Comparison of ENCODE assay signal across 9 cellular contexts in the genomic region with DNA sequence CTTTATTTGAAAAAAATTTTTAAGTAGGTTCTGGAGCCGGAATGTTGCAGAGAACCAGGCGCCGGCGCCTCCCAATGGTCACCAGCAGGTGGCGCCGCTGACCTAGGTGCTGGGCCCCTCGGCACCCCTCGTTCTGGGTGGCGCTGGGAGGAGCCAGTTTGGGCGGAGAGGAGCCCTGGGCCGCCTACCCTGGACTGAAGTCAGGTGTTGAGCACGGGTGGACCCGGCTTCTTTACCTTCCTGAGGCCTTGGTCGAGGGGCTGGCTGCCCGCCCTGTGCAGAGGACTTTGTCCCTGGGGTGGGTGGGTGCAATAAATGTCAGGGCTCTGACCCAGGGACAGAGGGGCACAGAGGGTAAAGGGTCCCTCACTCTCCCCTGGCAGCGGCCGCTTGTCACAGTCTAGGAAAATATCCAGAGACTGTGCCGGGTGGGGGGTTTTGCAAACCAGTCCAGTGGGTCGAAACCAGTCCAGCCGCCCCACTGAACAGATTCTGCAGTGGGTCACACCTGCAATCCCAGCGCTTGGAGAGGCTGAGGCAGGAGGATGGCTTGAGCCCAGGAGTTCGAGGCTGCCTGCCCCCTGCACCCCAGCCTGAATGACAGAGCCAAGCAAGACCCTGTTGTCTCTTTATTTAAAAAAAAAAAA. TPM values are rescaled to one million over a fixed set of nuclear protein-coding genes. Genes with fewer than 3 reads are reported as not detected.
A peak's percentile ranks its signal among the peaks of the same experiment; 100 is the strongest.
DNase-seq lines count a peak whose midpoint lies in the region; ATAC-seq, FAIRE-seq and TF ChIP-seq lines count a peak whose summit lies in the region.
"Had no signal": no experiment of that assay in that cellular context is flagged by ENCODE, and none has a peak within 500 bp of the region (broad histone marks: within the 10 kb centered on the region; RNA-seq: fewer than 3 reads in every experiment).

No MANE protein-coding gene starts in this region.

- TF ChIP-seq POLR2A in suprapubic skin (IDR thresholded peaks at IDR 0.05), result no peak

- no peak overlapping the region for H2BK12ac ChIP-seq in neuronal stem cell (ENCODE audit: low read length)

- no peak overlapping the region for H3K4ac ChIP-seq in neuronal stem cell (ENCODE audit: low read length)

- no peak overlapping the region for H3K4me3 Mint-ChIP-seq in activated T-cell treated with anti-CD3 and anti-CD28 coated beads, Interleukin-2, amount 50 U/mL, for 72 hours

- H3K9me3 ChIP-seq in neuronal stem cell (replicated peaks in 1 of 2; ENCODE audit: control insufficient read depth in 2 of 2, insufficient read depth in 1 of 2, low read depth in 1 of 2, low read length in 2 of 2) (peaks cover 0 to 4% of the 10 kb centered on the region in 2 donors), suprapubic skin (no peaks in the 10 kb centered on the region)

- H3K36me3 Mint-ChIP-seq in activated T-cell treated with anti-CD3 and anti-CD28 coated beads, Interleukin-2, amount 50 U/mL, for 72 hours (ENCODE audit: insufficient read depth in 2 of 2), result no peaks in the 10 kb centered on the region

- TF ChIP-seq CTCF in fibroblast of pulmonary artery (IDR thresholded peaks at IDR 0.05; ENCODE audit: low read length, missing control alignments) (peak; percentile 82), suprapubic skin (IDR thresholded peaks at IDR 0.05) (peak; percentile 93 to 96)

- no CpG with 5 or more reads among the region's 22 CpGs for WGBS in neuronal stem cell (ENCODE audit: extremely low coverage in 2 of 2, insufficient read length in 2 of 2, insufficient replicate concordance in 1 of 2), 2 donors
- WGBS in suprapubic skin, result 40% methylated on average over 7 of the region's 22 CpGs

- FAIRE-seq in GM18507 (lab: Jason Lieb, UNC), result peak; percentile 88

- H2BK120ac ChIP-seq in neuronal stem cell (ENCODE audit: low read depth, low read length), result no peak overlapping the region

- H3K27me3 ChIP-seq in neuronal stem cell (ENCODE audit: control insufficient read depth in 3 of 3, insufficient read depth in 3 of 3, low read depth in 1 of 3, low read length in 3 of 3) (peaks cover 0 to 3% (median 0%) of the 10 kb centered on the region in 3 experiments), suprapubic skin (no peaks in the 10 kb centered on the region)

- no peak overlapping the region for H2AK5ac ChIP-seq in neuronal stem cell (ENCODE audit: low read depth, low read length)

- H3K18ac ChIP-seq in neuronal stem cell (ENCODE audit: low read length), result peak overlapping the region; percentile 48

- no peak overlapping the region for H3K14ac ChIP-seq in neuronal stem cell (ENCODE audit: low read length)

- no peak overlapping the region for H4K8ac ChIP-seq in neuronal stem cell (ENCODE audit: low read depth, low read length)

- no peak overlapping the region for H3K23ac ChIP-seq in neuronal stem cell (ENCODE audit: low read depth, low read length, poor library complexity)

- H3K9me3 Mint-ChIP-seq in activated T-cell treated with anti-CD3 and anti-CD28 coated beads, Interleukin-2, amount 50 U/mL, for 72 hours, result no peaks in the 10 kb centered on the region

- H3K36me3 ChIP-seq in neuronal stem cell (replicated peaks in 1 of 2; ENCODE audit: control insufficient read depth in 2 of 2, insufficient read depth in 2 of 2, low read length in 2 of 2), result no peaks in the 10 kb centered on the region
- no peaks in the 10 kb centered on the region for H3K36me3 ChIP-seq in suprapubic skin

- peaks cover 4% of the 10 kb centered on the region for H3K4me1 Mint-ChIP-seq in activated T-cell treated with anti-CD3 and anti-CD28 coated beads, Interleukin-2, amount 50 U/mL, for 72 hours (ENCODE audit: low read depth)

- H2BK5ac ChIP-seq in neuronal stem cell (ENCODE audit: low read length), result no peak overlapping the region

- H3K4me3 ChIP-seq in fibroblast of pulmonary artery (replicated peaks; ENCODE audit: low read depth, low read length) (no peak overlapping the region), neuronal stem cell (ENCODE audit: low read length in 2 of 2) (no peak overlapping the region), suprapubic skin (no peak overlapping the region)
- H3K4me3 ChIP-seq: skin epidermis had no signal

- no peak overlapping the region for H3K27ac Mint-ChIP-seq in activated T-cell treated with anti-CD3 and anti-CD28 coated beads, Interleukin-2, amount 50 U/mL, for 72 hours

- H3K27me3 Mint-ChIP-seq in activated T-cell treated with anti-CD3 and anti-CD28 coated beads, Interleukin-2, amount 50 U/mL, for 72 hours (ENCODE audit: low read depth), result no peaks in the 10 kb centered on the region

- no peak for TF ChIP-seq EP300 in suprapubic skin (IDR thresholded peaks at IDR 0.05)

- H2BK15ac ChIP-seq in neuronal stem cell (ENCODE audit: low read length), result no peak overlapping the region

- no peak overlapping the region for H3K9ac ChIP-seq in neuronal stem cell (ENCODE audit: low read depth, low read length, poor library complexity)

- no peak overlapping the region for H4K91ac ChIP-seq in neuronal stem cell (ENCODE audit: low read depth, low read length, poor library complexity)

- no peak overlapping the region for H3K4me2 ChIP-seq in neuronal stem cell (ENCODE audit: insufficient read depth, low read length, poor library complexity, severe bottlenecking)

- H3K27ac ChIP-seq in neuronal stem cell (replicated peaks; ENCODE audit: low read length) (no peak overlapping the region), suprapubic skin (no peak overlapping the region)
- H3K27ac ChIP-seq: skin epidermis had no signal

- ATAC-seq in activated T-cell treated with anti-CD3 and anti-CD28 coated beads, Interleukin-2, amount 50 U/mL, for 72 hours (replicated peaks in 1 of 2), result peak; percentile 79 to 94

- peak overlapping the region; percentile 80 for H2AFZ ChIP-seq in neuronal stem cell (ENCODE audit: low read length)

- DNase-seq in 8988T (peak; percentile 86), GM18507 (ENCODE audit: extremely low spot score, insufficient read length, low read depth) (peak; percentile 71), KG1 (lab: John Stamatoyannopoulos, UW) (peak; percentile 1), RKO (ENCODE audit: low spot score) (peak; percentile 68), fibroblast of pulmonary artery (ENCODE audit: low read depth) (peak; percentile 68), neuronal stem cell (ENCODE audit: low spot score) (peak; percentile 68), suprapubic skin (ENCODE audit: low spot score in 2 of 2) (peak; percentile 83 to 89)
- peak; percentile 78 to 84 for DNase-seq in activated T-cell treated with anti-CD3 and anti-CD28 coated beads, Interleukin-2, amount 50 U/mL, for 72 hours

- no peaks in the 10 kb centered on the region for H3K4me1 ChIP-seq in neuronal stem cell (ENCODE audit: control insufficient read depth in 2 of 2, insufficient read depth in 1 of 2, low read depth in 1 of 2, low read length in 2 of 2)
- peaks cover 7% of the 10 kb centered on the region for H3K4me1 ChIP-seq in suprapubic skin

- H3K79me1 ChIP-seq in neuronal stem cell (ENCODE audit: low read depth, low read length), result no peaks in the 10 kb centered on the region

RNA-seq across cellular contexts. Expression of a gene that starts 30.1 kb away (rescaled TPM):
- total RNA-seq in activated T-cell treated with anti-CD3 and anti-CD28 coated beads, Interleukin-2, amount 50 U/mL, for 72 hours, result not detected
- not detected for polyA plus RNA-seq in neuronal stem cell (2013, experiment 1 of 2)
- polyA plus RNA-seq in neuronal stem cell (2013, experiment 2 of 2), result not detected
- 1 to 10 TPM in 1 of 4 donors, not detected in 3; 3.8 TPM for total RNA-seq in suprapubic skin

RNA-seq across cellular contexts. Expression of a gene that starts 40.3 kb away (rescaled TPM):
- 100 to 1,000 TPM; 110 to 128 TPM for total RNA-seq in activated T-cell treated with anti-CD3 and anti-CD28 coated beads, Interleukin-2, amount 50 U/mL, for 72 hours
- 67.7 TPM for polyA plus RNA-seq in neuronal stem cell (2013, experiment 1 of 2)
- 72.4 TPM for polyA plus RNA-seq in neuronal stem cell (2013, experiment 2 of 2)
- 100 to 1,000 TPM; 122 to 207 (median 145) TPM for total RNA-seq in suprapubic skin

Comparison
In these comparisons a context has a peak if more than half of its experiments do, and no peak if none do; other contexts are left out.
1. DNase-seq: peak in every context shown above with its lines; median percentile 86 in 8988T; 86 in suprapubic skin; 81 in activated T-cell treated with anti-CD3 and anti-CD28 coated beads, Interleukin-2, amount 50 U/mL, for 72 hours; 71 in GM18507; 68 in RKO; 68 in fibroblast of pulmonary artery; 68 in neuronal stem cell; 1 in KG1.